ENCODE assay signal across 10 cellular contexts in genomic region chr12:65209655-65210043, GRCh38. TPM values are rescaled to one million over a fixed set of nuclear protein-coding genes. Genes with fewer than 3 reads are reported as not detected.
DNase-seq lines count a peak whose midpoint lies in the region; ATAC-seq and TF ChIP-seq lines count a peak whose summit lies in the region.
"Had no signal": no experiment of that assay in that cellular context is flagged by ENCODE, and none has a peak within 500 bp of the region (broad histone marks: within the 10 kb centered on the region; RNA-seq: fewer than 3 reads in every experiment).

No MANE protein-coding gene starts in this region.

- no peak overlapping the region for H3K4me3 ChIP-seq in OCI-LY3 (ENCODE audit: low read length)
- H3K4me3 ChIP-seq in mucosa of descending colon = no peak overlapping the region
- no peak overlapping the region for H3K4me3 ChIP-seq in upper lobe of right lung
- H3K4me3 ChIP-seq: thoracic aorta had no signal

- no peak overlapping the region for H3K9ac ChIP-seq in OCI-LY3 (ENCODE audit: low read length)

- H2AFZ ChIP-seq in OCI-LY3 (ENCODE audit: low read depth, low read length) = no peak overlapping the region

- no peaks in the 10 kb centered on the region for H3K36me3 ChIP-seq in OCI-LY3 (replicated peaks; ENCODE audit: low read depth, low read length)
- no peaks in the 10 kb centered on the region for H3K36me3 ChIP-seq in mucosa of descending colon (ENCODE audit: low read depth)
- H3K36me3 ChIP-seq in upper lobe of right lung = no peaks in the 10 kb centered on the region
- H3K36me3 ChIP-seq: thoracic aorta had no signal

- intact Hi-C loops in mucosa of descending colon (cut with DNase I, micrococcal nuclease) (no loop called here), upper lobe of right lung (cut with DNase I) (no loop called here)

- no peaks in the 10 kb centered on the region for H3K27me3 ChIP-seq in OCI-LY3 (ENCODE audit: low read depth, low read length)
- H3K27me3 ChIP-seq in upper lobe of right lung = no peaks in the 10 kb centered on the region

- peaks cover 10% of the 10 kb centered on the region for H3K4me1 ChIP-seq in OCI-LY3 (ENCODE audit: low read length)
- H3K4me1 ChIP-seq in mucosa of descending colon (ENCODE audit: low read depth) = peaks cover 10% of the 10 kb centered on the region
- peaks cover 5% of the 10 kb centered on the region for H3K4me1 ChIP-seq in upper lobe of right lung

- H4K20me1 ChIP-seq in OCI-LY3 (ENCODE audit: insufficient read depth, low read length) = peaks cover 36% of the 10 kb centered on the region

- H3K27ac ChIP-seq in OCI-LY3 (ENCODE audit: low read length) (no peak overlapping the region), upper lobe of right lung (no peak overlapping the region)
- H3K27ac ChIP-seq: 22Rv1, thoracic aorta had no signal

- H3K4me2 ChIP-seq in OCI-LY3 (ENCODE audit: low read length) = peak overlapping the region; percentile 42

- no peak for TF ChIP-seq CTCF in OCI-LY3 (IDR thresholded peaks at IDR 0.05; ENCODE audit: low read depth, low read length)
- TF ChIP-seq CTCF in mucosa of descending colon (IDR thresholded peaks at IDR 0.05) = no peak
- TF ChIP-seq CTCF in upper lobe of right lung (IDR thresholded peaks at IDR 0.05) = no peak

- peaks cover 57% of the 10 kb centered on the region for H3K79me2 ChIP-seq in OCI-LY3 (ENCODE audit: low read length)

- peak; percentile 11 for DNase-seq in DMS53 (lab: John Stamatoyannopoulos, UW)
- DNase-seq in DMS53 treated with DMSO at 0.1 percent for 48 hours (lab: John Stamatoyannopoulos, UW; ENCODE audit: unreplicated experiment) = no peak
- no peak for DNase-seq in mucosa of descending colon
- DNase-seq in central memory CD4-positive, alpha-beta T cell = no peak
- DNase-seq in HuH-7.5 (ENCODE audit: low spot score) = no peak
- DNase-seq in upper lobe of right lung = no peak

- no peaks in the 10 kb centered on the region for H3K9me3 ChIP-seq in OCI-LY3 (ENCODE audit: insufficient read depth, low read length)
- H3K9me3 ChIP-seq in mucosa of descending colon = no peaks in the 10 kb centered on the region
- no peaks in the 10 kb centered on the region for H3K9me3 ChIP-seq in upper lobe of right lung
- H3K9me3 ChIP-seq: thoracic aorta had no signal

- ATAC-seq in HG02763 (IDR thresholded peaks at IDR 0.05; ENCODE audit: unreplicated experiment) (peak; percentile 75), mucosa of descending colon (peak; percentile 57), upper lobe of right lung (no peak)

RNA-seq across cellular contexts. Expression of gene LEMD3, which starts 40.3 kb away (rescaled TPM):
- total RNA-seq in mucosa of descending colon (10 to 100 TPM; 30.6 to 33.7 (median 32.2) TPM), upper lobe of right lung (33.1 TPM)
